8 cellular contexts compared by ENCODE assay signal in the genomic region with DNA sequence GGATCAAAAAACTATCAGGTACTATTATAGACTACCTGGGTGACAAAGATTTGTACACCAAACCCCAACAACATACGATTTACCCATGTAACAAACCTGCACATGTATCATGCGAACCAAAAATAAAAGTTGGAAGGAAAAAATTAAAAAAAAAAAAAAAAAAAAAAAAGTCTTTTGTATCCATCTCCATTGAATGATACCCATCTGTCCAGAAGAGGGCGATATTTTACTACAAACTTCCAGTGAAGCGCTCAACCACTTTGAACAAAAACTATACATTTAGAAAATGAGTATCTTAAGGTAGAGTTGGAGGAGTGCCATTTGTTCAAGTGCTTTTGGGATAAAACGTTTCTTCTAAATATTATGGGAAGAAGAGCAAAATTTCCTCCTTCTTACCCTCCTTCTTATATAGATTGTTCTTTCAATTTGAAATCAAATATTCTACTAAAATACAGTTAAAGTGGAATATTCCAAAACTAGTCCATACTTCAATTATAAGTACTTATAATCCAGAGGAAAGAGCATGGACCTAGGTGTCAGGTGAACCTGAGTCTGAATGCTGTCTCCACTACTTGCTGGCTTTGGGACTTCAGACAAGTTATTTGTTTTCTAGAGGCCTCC. TPM values are rescaled to one million over a fixed set of nuclear protein-coding genes. Genes with fewer than 3 reads are reported as not detected.
DNase-seq lines count a peak whose midpoint lies in the region; ATAC-seq and TF ChIP-seq lines count a peak whose summit lies in the region.

No MANE protein-coding gene starts in this region.

- no peak overlapping the region for H2AFZ ChIP-seq in DND-41 (ENCODE audit: low read depth, low read length)
- H2AFZ ChIP-seq in KMS-11 (ENCODE audit: low read depth): no peak overlapping the region

- no peaks in the 10 kb centered on the region for H3K27me3 ChIP-seq in DND-41 (ENCODE audit: insufficient read depth, low read length, poor library complexity)
- no peaks in the 10 kb centered on the region for H3K27me3 ChIP-seq in KMS-11 (ENCODE audit: insufficient read depth, low read depth)
- no peaks in the 10 kb centered on the region for H3K27me3 ChIP-seq in Peyer's patch

- TF ChIP-seq POLR2A in Peyer's patch (IDR thresholded peaks at IDR 0.05): no peak

- DNase-seq in DND-41 (no peak), Peyer's patch (no peak), epithelial cell of proximal tubule (ENCODE audit: low read depth) (no peak), nephron progenitor cell (peak; percentile 21)

- no peak overlapping the region for H3K9ac ChIP-seq in DND-41 (ENCODE audit: low read depth, low read length)
- no peak overlapping the region for H3K9ac ChIP-seq in KMS-11

- ATAC-seq in DND-41 (ENCODE audit: insufficient read depth, low read depth) (peak; percentile 69; the same call in 2 of the 3 replicates), GM21786 (IDR thresholded peaks at IDR 0.05; ENCODE audit: unreplicated experiment) (no peak), HG03095 (IDR thresholded peaks at IDR 0.05; ENCODE audit: unreplicated experiment) (no peak), GM21423 (IDR thresholded peaks at IDR 0.05; ENCODE audit: unreplicated experiment) (no peak)

- no peaks in the 10 kb centered on the region for H3K4me1 Mint-ChIP-seq in nephron progenitor cell

- no peak overlapping the region for H3K4me3 ChIP-seq in DND-41 (ENCODE audit: low read depth in 1 of 2, low read length in 2 of 2)
- H3K4me3 ChIP-seq in KMS-11 (IDR thresholded peaks at IDR 0.05; ENCODE audit: insufficient read depth, low read depth, low read length): no peak overlapping the region
- H3K4me3 ChIP-seq in Peyer's patch: no peak overlapping the region
- no peak overlapping the region for H3K4me3 ChIP-seq in epithelial cell of proximal tubule (ENCODE audit: low read depth, low read length)

- H3K36me3 ChIP-seq in DND-41 (ENCODE audit: insufficient read depth, low read length) (no peaks in the 10 kb centered on the region), KMS-11 (ENCODE audit: insufficient read depth) (no peaks in the 10 kb centered on the region), Peyer's patch (no peaks in the 10 kb centered on the region)

- TF ChIP-seq CTCF in DND-41 (IDR thresholded peaks at IDR 0.05; ENCODE audit: borderline replicate concordance, extremely low read depth, low read length, poor library complexity, severe bottlenecking) (peak; percentile 65), KMS-11 (conservative IDR thresholded peaks at IDR 0.05; ENCODE audit: low read depth, low read length) (peak; percentile 66; the same call in 1 of the 2 replicates), Peyer's patch (IDR thresholded peaks at IDR 0.05) (peak; percentile 39 to 63 (median 48)), epithelial cell of proximal tubule (conservative IDR thresholded peaks at IDR 0.05; ENCODE audit: low read depth, low read length) (peak; percentile 68), nephron progenitor cell (IDR thresholded peaks at IDR 0.05) (peak; percentile 66)

- H3K9me3 Mint-ChIP-seq in nephron progenitor cell: peaks cover 3% of the 10 kb centered on the region

- H4K20me1 ChIP-seq in DND-41 (ENCODE audit: insufficient read depth, low read length) (0 out of 2 replicates have a peak, but pooled peaks cover 4% of the 10 kb centered on the region), KMS-11 (ENCODE audit: insufficient read depth) (no peaks in the 10 kb centered on the region)

- peaks cover 6% of the 10 kb centered on the region for H3K27me3 Mint-ChIP-seq in nephron progenitor cell (ENCODE audit: low read depth, poor library complexity)

- H3K79me2 ChIP-seq in DND-41 (ENCODE audit: insufficient read depth, low read length): no peaks in the 10 kb centered on the region
- H3K79me2 ChIP-seq in KMS-11 (ENCODE audit: insufficient read depth, low read depth): no peaks in the 10 kb centered on the region

- H3K27ac ChIP-seq in DND-41 (ENCODE audit: low read length) (no peak overlapping the region), KMS-11 (no peak overlapping the region), Peyer's patch (no peak overlapping the region)

- H3K4me1 ChIP-seq in DND-41 (ENCODE audit: insufficient read depth, low read length) (no peaks in the 10 kb centered on the region), KMS-11 (ENCODE audit: low read depth, poor library complexity, severe bottlenecking) (peaks cover 16% of the 10 kb centered on the region), Peyer's patch (peaks cover 0 to 6% (median 0%) of the 10 kb centered on the region in 4 donors)

- H3K4me3 Mint-ChIP-seq in nephron progenitor cell: no peak overlapping the region

- H3K36me3 Mint-ChIP-seq in nephron progenitor cell (ENCODE audit: low read depth): peaks cover 11% of the 10 kb centered on the region

- no peak overlapping the region for H3K27ac Mint-ChIP-seq in nephron progenitor cell

- H3K4me2 ChIP-seq in DND-41 (ENCODE audit: insufficient read depth, low read length): no peak overlapping the region
- no peak overlapping the region for H3K4me2 ChIP-seq in KMS-11

- H3K9me3 ChIP-seq in DND-41 (ENCODE audit: insufficient read depth, low read length, severe bottlenecking) (no peaks in the 10 kb centered on the region), Peyer's patch (no peaks in the 10 kb centered on the region)

RNA-seq across cellular contexts. Expression of gene ARL14EP, which starts 23.3 kb away (rescaled TPM):
- total RNA-seq in Peyer's patch (10 to 100 TPM in 3 of 4 donors, 1 to 10 TPM in 1; 6.3 to 21.5 (median 15.1) TPM), epithelial cell of proximal tubule (13.7 and 15.2 TPM in 2 replicates)
